In the genomic region with DNA sequence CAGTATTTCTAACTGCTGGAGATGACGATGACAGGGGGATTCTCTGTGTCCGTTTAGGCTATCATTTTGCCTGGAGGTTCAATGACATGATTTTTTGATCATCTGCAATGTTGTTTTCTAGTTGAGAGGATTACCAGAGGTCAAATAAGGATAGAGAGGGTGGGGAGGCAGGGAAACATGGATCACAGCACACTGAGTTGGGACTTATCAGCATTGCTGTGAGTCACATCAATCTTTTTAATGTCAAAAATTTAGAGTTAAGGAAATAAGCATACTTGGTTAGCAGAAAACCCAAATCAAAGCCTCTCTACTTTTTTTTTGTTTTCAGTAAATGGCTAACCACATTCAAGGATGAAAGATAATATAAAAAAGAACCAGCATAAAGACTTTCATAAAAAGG, we compare ENCODE assay signal across 23 cellular contexts. TPM values are rescaled to one million over a fixed set of nuclear protein-coding genes. Genes with fewer than 3 reads are reported as not detected.
"Had no signal": no experiment of that assay in that cellular context is flagged by ENCODE, and none has a peak within 500 bp of the region (broad histone marks: within the 10 kb centered on the region; RNA-seq: fewer than 3 reads in every experiment).

No MANE protein-coding gene starts in this region.

- H3K4me3 ChIP-seq: breast epithelium, hepatocyte, lower lobe of right lung, stomach, upper lobe of left lung had no signal

- H3K27ac ChIP-seq: breast epithelium, hepatocyte, lower lobe of right lung, neutrophil, parathyroid adenoma, stomach, upper lobe of left lung had no signal

- H3K4me1 Mint-ChIP-seq: activated CD4-positive, alpha-beta memory T cell treated with anti-CD3 and anti-CD28 coated beads, Interleukin-2, amount 10 ng/mL, durations not matched to agents 7 days and 5 days; activated CD8-positive, alpha-beta memory T cell treated with anti-CD3 and anti-CD28 coated beads, Interleukin-2, amount 10 ng/mL, durations not matched to agents 7 days and 5 days; activated naive CD8-positive, alpha-beta T cell treated with anti-CD3 and anti-CD28 coated beads, Interleukin-2, amount 10 ng/mL, durations not matched to agents 7 days and 5 days; stimulated activated effector memory CD8-positive, alpha-beta T cell treated with anti-CD3 and anti-CD28 coated beads, Interleukin-12 subunit alpha, Interleukin-12 subunit beta, amount 100 ng/mL, for 72 hours had no signal

- H3K9me3 ChIP-seq: breast epithelium, lower lobe of right lung, neutrophil, stomach, upper lobe of left lung had no signal

- H3K9me3 Mint-ChIP-seq: activated CD4-positive, alpha-beta memory T cell treated with anti-CD3 and anti-CD28 coated beads, Interleukin-2, amount 10 ng/mL, durations not matched to agents 7 days and 5 days had no signal

- H3K27ac Mint-ChIP-seq: activated CD4-positive, alpha-beta memory T cell treated with anti-CD3 and anti-CD28 coated beads, Interleukin-2, amount 10 ng/mL, durations not matched to agents 7 days and 5 days; activated CD8-positive, alpha-beta memory T cell treated with anti-CD3 and anti-CD28 coated beads, Interleukin-2, amount 10 ng/mL, durations not matched to agents 7 days and 5 days; activated naive CD8-positive, alpha-beta T cell treated with anti-CD3 and anti-CD28 coated beads, Interleukin-2, amount 10 ng/mL, durations not matched to agents 7 days and 5 days; natural killer cell treated with Interleukin-12 subunit alpha and Interleukin-12 subunit beta and Interleukin-15 and Interleukin-18, amount 100 ng/mL, for 72 hours; stimulated activated effector memory CD8-positive, alpha-beta T cell treated with anti-CD3 and anti-CD28 coated beads, Interleukin-12 subunit alpha, Interleukin-12 subunit beta, amount 100 ng/mL, for 72 hours had no signal

- H3K36me3 ChIP-seq: breast epithelium, lower lobe of right lung, stomach, upper lobe of left lung had no signal

- DNase-seq: activated CD4-positive, alpha-beta memory T cell treated with anti-CD3 and anti-CD28 coated beads, Interleukin-2, amount 10 ng/mL, durations not matched to agents 7 days and 5 days; activated CD4-positive, alpha-beta T cell treated with anti-CD3 and anti-CD28 coated beads for 48 hours; activated CD4-positive, CD25-positive, alpha-beta regulatory T cell; activated CD8-positive, alpha-beta memory T cell treated with anti-CD3 and anti-CD28 coated beads, Interleukin-2, amount 10 ng/mL, durations not matched to agents 7 days and 5 days; activated naive CD4-positive, alpha-beta T cell; activated naive CD8-positive, alpha-beta T cell treated with anti-CD3 and anti-CD28 coated beads, Interleukin-2, amount 10 ng/mL, durations not matched to agents 7 days and 5 days; cortex of kidney; erythroblast; lower lobe of right lung; stimulated activated CD4-positive, alpha-beta T cell treated with anti-CD3 and anti-CD28 coated beads, Interleukin-4, amount 100 ng/mL, for 24 hours; stomach; T-helper 1 cell; T-helper 9 cell; upper lobe of left lung had no signal

- H3K36me3 Mint-ChIP-seq: activated CD8-positive, alpha-beta memory T cell treated with anti-CD3 and anti-CD28 coated beads, Interleukin-2, amount 10 ng/mL, durations not matched to agents 7 days and 5 days; activated naive CD8-positive, alpha-beta T cell treated with anti-CD3 and anti-CD28 coated beads, Interleukin-2, amount 10 ng/mL, durations not matched to agents 7 days and 5 days; natural killer cell treated with Interleukin-12 subunit alpha and Interleukin-12 subunit beta and Interleukin-15 and Interleukin-18, amount 100 ng/mL, for 72 hours; stimulated activated effector memory CD8-positive, alpha-beta T cell treated with anti-CD3 and anti-CD28 coated beads, Interleukin-12 subunit alpha, Interleukin-12 subunit beta, amount 100 ng/mL, for 72 hours had no signal

- H3K4me3 Mint-ChIP-seq: activated CD4-positive, alpha-beta memory T cell treated with anti-CD3 and anti-CD28 coated beads, Interleukin-2, amount 10 ng/mL, durations not matched to agents 7 days and 5 days; activated CD8-positive, alpha-beta memory T cell treated with anti-CD3 and anti-CD28 coated beads, Interleukin-2, amount 10 ng/mL, durations not matched to agents 7 days and 5 days; activated naive CD8-positive, alpha-beta T cell treated with anti-CD3 and anti-CD28 coated beads, Interleukin-2, amount 10 ng/mL, durations not matched to agents 7 days and 5 days; natural killer cell treated with Interleukin-12 subunit alpha and Interleukin-12 subunit beta and Interleukin-15 and Interleukin-18, amount 100 ng/mL, for 72 hours; stimulated activated effector memory CD8-positive, alpha-beta T cell treated with anti-CD3 and anti-CD28 coated beads, Interleukin-12 subunit alpha, Interleukin-12 subunit beta, amount 100 ng/mL, for 72 hours had no signal

- H3K27me3 ChIP-seq: breast epithelium, hepatocyte, neutrophil, stomach, upper lobe of left lung had no signal

- H3K27me3 Mint-ChIP-seq: activated CD4-positive, alpha-beta memory T cell treated with anti-CD3 and anti-CD28 coated beads, Interleukin-2, amount 10 ng/mL, durations not matched to agents 7 days and 5 days; activated CD8-positive, alpha-beta memory T cell treated with anti-CD3 and anti-CD28 coated beads, Interleukin-2, amount 10 ng/mL, durations not matched to agents 7 days and 5 days; activated naive CD8-positive, alpha-beta T cell treated with anti-CD3 and anti-CD28 coated beads, Interleukin-2, amount 10 ng/mL, durations not matched to agents 7 days and 5 days; natural killer cell treated with Interleukin-12 subunit alpha and Interleukin-12 subunit beta and Interleukin-15 and Interleukin-18, amount 100 ng/mL, for 72 hours had no signal

- H3K4me1 ChIP-seq: breast epithelium, lower lobe of right lung, parathyroid adenoma, stomach, upper lobe of left lung had no signal

RNA-seq across cellular contexts. Expression of a gene that starts 43.0 kb away (rescaled TPM):
- total RNA-seq: activated CD4-positive, alpha-beta memory T cell treated with anti-CD3 and anti-CD28 coated beads, Interleukin-2, amount 10 ng/mL, durations not matched to agents 7 days and 5 days; activated CD8-positive, alpha-beta memory T cell treated with anti-CD3 and anti-CD28 coated beads, Interleukin-2, amount 10 ng/mL, durations not matched to agents 7 days and 5 days; activated naive CD8-positive, alpha-beta T cell treated with anti-CD3 and anti-CD28 coated beads, Interleukin-2, amount 10 ng/mL, durations not matched to agents 7 days and 5 days; breast epithelium; hepatocyte; lower lobe of right lung; mesenteric fat pad; natural killer cell treated with Interleukin-12 subunit alpha and Interleukin-12 subunit beta and Interleukin-15 and Interleukin-18, amount 100 ng/mL, for 72 hours; sciatic nerve; stomach; temporal lobe; upper lobe of left lung had no signal
